In genomic region chr15:101652783-101653430, GRCh38 we compare ENCODE assay signal across 8 cellular contexts. TPM values are rescaled to one million over a fixed set of nuclear protein-coding genes. Genes with fewer than 3 reads are reported as not detected.
DNase-seq lines count a peak whose midpoint lies in the region; ATAC-seq, FAIRE-seq and TF ChIP-seq lines count a peak whose summit lies in the region.

No MANE protein-coding gene starts in this region.

- H3K9me3 Mint-ChIP-seq in stimulated activated naive B cell treated with anti-CD40 and anti-IgM and Interleukin-4, amounts not matched to agents 10 μg/mL and 1 μg/mL and 100 μg/mL, for 72 hours: no peaks in the 10 kb centered on the region

- H3K27me3 ChIP-seq in keratinocyte (ENCODE audit: control insufficient read depth, extremely low read depth, insufficient read depth, low read length): no peaks in the 10 kb centered on the region

- H2AFZ ChIP-seq in keratinocyte (ENCODE audit: control insufficient read depth, low read length): peak overlapping the region; percentile 95

- peaks cover 14 to 27% of the 10 kb centered on the region in 2 donors for H3K4me1 Mint-ChIP-seq in stimulated activated naive B cell treated with anti-CD40 and anti-IgM and Interleukin-4, amounts not matched to agents 10 μg/mL and 1 μg/mL and 100 μg/mL, for 72 hours

- dilution Hi-C loops in keratinocyte (cut with MboI; ENCODE audit: extremely low pct_ligation_motif_present, low sequenced_read_pairs): no loop called here

- H3K4me3 ChIP-seq in astrocyte of the cerebellum (ENCODE audit: low read depth, low read length) (peak overlapping the region; percentile 71), keratinocyte (ENCODE audit: control insufficient read depth in 2 of 3, extremely low read depth in 1 of 3, insufficient read depth in 2 of 3, low read depth in 1 of 3, low read length in 3 of 3) (peak overlapping the region; percentile 73 to 98 (median 89))

- peak overlapping the region; percentile 95 for H3K9ac ChIP-seq in keratinocyte (ENCODE audit: control insufficient read depth, extremely low read depth, insufficient read depth, low read length)

- no peak for FAIRE-seq in keratinocyte (lab: Jason Lieb, UNC)

- peak overlapping the region; percentile 98 for H3K27ac Mint-ChIP-seq in stimulated activated naive B cell treated with anti-CD40 and anti-IgM and Interleukin-4, amounts not matched to agents 10 μg/mL and 1 μg/mL and 100 μg/mL, for 72 hours

- H3K4me3 Mint-ChIP-seq in stimulated activated naive B cell treated with anti-CD40 and anti-IgM and Interleukin-4, amounts not matched to agents 10 μg/mL and 1 μg/mL and 100 μg/mL, for 72 hours: peak overlapping the region; percentile 89 to 95

- in situ Hi-C loops in astrocyte of the cerebellum (cut with HindIII; ENCODE audit: low sequenced_read_pairs): loop anchor here (5.0 kb wide), 1 partner anchor 356 kb away; the partner anchor contains the start of gene SNRPA1

- no peaks in the 10 kb centered on the region for H3K9me3 ChIP-seq in KOPT-K1 (ENCODE audit: insufficient read depth, low read length, poor library complexity, severe bottlenecking)
- H3K9me3 ChIP-seq in keratinocyte (ENCODE audit: control insufficient read depth, low read depth, low read length): no peaks in the 10 kb centered on the region

- peaks cover 4 to 20% of the 10 kb centered on the region in 2 donors for H3K36me3 Mint-ChIP-seq in stimulated activated naive B cell treated with anti-CD40 and anti-IgM and Interleukin-4, amounts not matched to agents 10 μg/mL and 1 μg/mL and 100 μg/mL, for 72 hours

- peaks cover 10% of the 10 kb centered on the region for H3K4me1 ChIP-seq in keratinocyte (ENCODE audit: control insufficient read depth, extremely low read depth, insufficient read depth, low read length)

- H3K9me1 ChIP-seq in keratinocyte (ENCODE audit: control insufficient read depth, extremely low read depth, insufficient read depth, low read length): no peaks in the 10 kb centered on the region

- H3K4me2 ChIP-seq in keratinocyte (ENCODE audit: control insufficient read depth, extremely low read depth, insufficient read depth, low read depth, low read length): peak overlapping the region; percentile 94

- TF ChIP-seq CTCF in astrocyte of the cerebellum (IDR thresholded peaks at IDR 0.05; ENCODE audit: low read depth, low read length, missing control alignments) (no peak), keratinocyte (optimal IDR thresholded peaks at IDR 0.05 in 1 of 3, IDR thresholded peaks at IDR 0.05 in 1 of 3, conservative IDR thresholded peaks at IDR 0.05 in 1 of 3; ENCODE audit: extremely low read depth in 1 of 3, insufficient read depth in 2 of 3, low read length in 3 of 3) (no peak)

- H3K36me3 ChIP-seq in KOPT-K1 (ENCODE audit: insufficient read depth, low read length): peaks cover 23% of the 10 kb centered on the region
- peaks cover 4 to 8% of the 10 kb centered on the region in 2 experiments for H3K36me3 ChIP-seq in keratinocyte (ENCODE audit: control insufficient read depth in 2 of 2, extremely low read depth in 1 of 2, insufficient read depth in 2 of 2, low read length in 2 of 2)

- no peaks in the 10 kb centered on the region for H3K27me3 Mint-ChIP-seq in stimulated activated naive B cell treated with anti-CD40 and anti-IgM and Interleukin-4, amounts not matched to agents 10 μg/mL and 1 μg/mL and 100 μg/mL, for 72 hours

- DNase-seq in COR-L47 (lab: John Stamatoyannopoulos, UW) (peak; percentile 26), astrocyte of the cerebellum (ENCODE audit: low read depth) (no peak), keratinocyte (ENCODE audit: low read depth, low spot score) (no peak), NCI-H2107 treated with DMSO at 0.1 percent for 48 hours (lab: John Stamatoyannopoulos, UW; ENCODE audit: unreplicated experiment) (no peak)
- DNase-seq in stimulated activated naive B cell treated with anti-CD40 and anti-IgM and Interleukin-4, amounts not matched to agents 10 μg/mL and 1 μg/mL and 100 μg/mL, for 72 hours: no peak

- peaks cover 36% of the 10 kb centered on the region for H3K79me2 ChIP-seq in keratinocyte (ENCODE audit: control insufficient read depth, insufficient read depth, low read length)

- ATAC-seq in stimulated activated naive B cell treated with anti-CD40 and anti-IgM and Interleukin-4, amounts not matched to agents 10 μg/mL and 1 μg/mL and 100 μg/mL, for 72 hours (replicated peaks): no peak
- ATAC-seq in GM18870 (IDR thresholded peaks at IDR 0.05; ENCODE audit: unreplicated experiment) (no peak), HG03457 (IDR thresholded peaks at IDR 0.05; ENCODE audit: unreplicated experiment) (no peak)

- peak overlapping the region; percentile 84 for H3K27ac ChIP-seq in KOPT-K1 (ENCODE audit: low read depth, low read length, poor library complexity, severe bottlenecking)
- peak overlapping the region; percentile 93 for H3K27ac ChIP-seq in keratinocyte (ENCODE audit: control insufficient read depth, insufficient read depth, low read length)

- H4K20me1 ChIP-seq in keratinocyte (ENCODE audit: control insufficient read depth, extremely low read depth, insufficient read depth, low read length): no peaks in the 10 kb centered on the region

RNA-seq across cellular contexts. Expression of gene TM2D3, which starts 0.7 kb away (rescaled TPM):
- 42.1 to 58.5 TPM (median 56.7 TPM) in 3 replicates for polyA plus RNA-seq in keratinocyte
- polyA plus RNA-seq in keratinocyte (2011; ENCODE audit: low read depth): 31.9 TPM
- 26.1 and 36.2 TPM in 2 replicates for polyA plus RNA-seq in keratinocyte (2011; cell fraction: cytosol; rRNA removed)
- polyA plus RNA-seq in keratinocyte (2011; cell fraction: nucleus; rRNA removed): 73.1 and 76.1 TPM in 2 replicates
- 37.5 and 50.5 TPM in 2 replicates for polyA plus RNA-seq in keratinocyte (2012; ENCODE audit: low replicate concordance)
- 9.5 to 36.7 TPM (median 31.8 TPM) in 3 replicates for polyA minus RNA-seq in keratinocyte
- polyA minus RNA-seq in keratinocyte (2011; cell fraction: cytosol; rRNA and poly(A)+ RNA removed): 34.1 TPM
- 37.0 and 54.1 TPM in 2 replicates for polyA minus RNA-seq in keratinocyte (2011; cell fraction: nucleus; rRNA and poly(A)+ RNA removed)
